In genomic region chr1:31736675-31737074, GRCh38 we compare ENCODE assay signal across 19 cellular contexts. TPM values are rescaled to one million over a fixed set of nuclear protein-coding genes. Genes with fewer than 3 reads are reported as not detected.
DNase-seq lines count a peak whose midpoint lies in the region; ATAC-seq and TF ChIP-seq lines count a peak whose summit lies in the region.
"Had no signal": no experiment of that assay in that cellular context is flagged by ENCODE, and none has a peak within 500 bp of the region (broad histone marks: within the 10 kb centered on the region; RNA-seq: fewer than 3 reads in every experiment).

No MANE protein-coding gene starts in this region.

- H3K9me3 Mint-ChIP-seq in activated CD4-positive, alpha-beta memory T cell treated with anti-CD3 and anti-CD28 coated beads for 36 hours, result no peaks in the 10 kb centered on the region
- H3K9me3 Mint-ChIP-seq in activated CD4-positive, alpha-beta memory T cell treated with anti-CD3 and anti-CD28 coated beads, Interleukin-2, amount 10 ng/mL, durations not matched to agents 7 days and 5 days, result no peaks in the 10 kb centered on the region
- H3K9me3 Mint-ChIP-seq in T-helper 2 cell treated with Interferon-gamma antibody and Interleukin-4, amounts not matched to agents 5 μg/mL and 100 μg/mL, for 36 hours, result no peaks in the 10 kb centered on the region
- H3K9me3 Mint-ChIP-seq: endodermal cell had no signal

- no peak for ATAC-seq in HG02885 (IDR thresholded peaks at IDR 0.05; ENCODE audit: poor library complexity, unreplicated experiment)
- ATAC-seq: SK-N-SH treated with all-trans-retinoic acid at 6 μM for 48 hours had no signal

- DNase-seq in activated CD4-positive, alpha-beta memory T cell treated with anti-CD3 and anti-CD28 coated beads for 36 hours, result peak; percentile 37
- no peak for DNase-seq in activated CD4-positive, alpha-beta memory T cell treated with anti-CD3 and anti-CD28 coated beads, Interleukin-2, amount 10 ng/mL, durations not matched to agents 7 days and 5 days
- peak; percentile 17 for DNase-seq in T-helper 2 cell treated with Interferon-gamma antibody and Interleukin-4, amounts not matched to agents 5 μg/mL and 100 μg/mL, for 36 hours (ENCODE audit: low spot score)
- DNase-seq in head of caudate nucleus (peak in 40 of 42 donors; percentile 28 to 90 (median 68)), vagina (ENCODE audit: extremely low spot score in 2 of 2) (no peak), GOT3 (lab: John Stamatoyannopoulos, UW) (no peak)
- DNase-seq in stimulated activated CD4-positive, alpha-beta T cell treated with anti-CD3 and anti-CD28 coated beads, TNF-alpha, amount 100 ng/mL, for 4 hours (ENCODE audit: low read depth in 3 of 3), result peak in 2 of 3 experiments; percentile 73 to 75
- DNase-seq: ACHN; DMS79; endodermal cell; HCEC 1CT; NCI-H187; NK-92 treated with Interleukin-12 subunit alpha and Interleukin-12 subunit beta, amount 100 ng/mL, for 24 hours; ovary had no signal

- no peak overlapping the region for H3K27ac Mint-ChIP-seq in activated CD4-positive, alpha-beta memory T cell treated with anti-CD3 and anti-CD28 coated beads for 36 hours
- no peak overlapping the region for H3K27ac Mint-ChIP-seq in activated CD4-positive, alpha-beta memory T cell treated with anti-CD3 and anti-CD28 coated beads, Interleukin-2, amount 10 ng/mL, durations not matched to agents 7 days and 5 days
- H3K27ac Mint-ChIP-seq in T-helper 2 cell treated with Interferon-gamma antibody and Interleukin-4, amounts not matched to agents 5 μg/mL and 100 μg/mL, for 36 hours, result no peak overlapping the region
- H3K27ac Mint-ChIP-seq: endodermal cell had no signal

- no peak for TF ChIP-seq POLR2A in vagina (IDR thresholded peaks at IDR 0.05)

- intact Hi-C loops in activated CD4-positive, alpha-beta memory T cell treated with anti-CD3 and anti-CD28 coated beads for 36 hours (cut with micrococcal nuclease), result no loop called here
- intact Hi-C loops in head of caudate nucleus (cut with DNase I) (no loop called here), vagina (cut with DNase I) (no loop called here)

- H3K36me3 ChIP-seq in vagina, result no peaks in the 10 kb centered on the region
- H3K36me3 ChIP-seq: adrenal gland, ovary, tibial nerve had no signal

- no peaks in the 10 kb centered on the region for H3K36me3 Mint-ChIP-seq in activated CD4-positive, alpha-beta memory T cell treated with anti-CD3 and anti-CD28 coated beads for 36 hours
- H3K36me3 Mint-ChIP-seq in activated CD4-positive, alpha-beta memory T cell treated with anti-CD3 and anti-CD28 coated beads, Interleukin-2, amount 10 ng/mL, durations not matched to agents 7 days and 5 days (ENCODE audit: low read depth), result no peaks in the 10 kb centered on the region
- H3K36me3 Mint-ChIP-seq in T-helper 2 cell treated with Interferon-gamma antibody and Interleukin-4, amounts not matched to agents 5 μg/mL and 100 μg/mL, for 36 hours (ENCODE audit: low read depth), result no peaks in the 10 kb centered on the region

- no peak overlapping the region for H3K27ac ChIP-seq in vagina
- H3K27ac ChIP-seq: adrenal gland, ovary had no signal

- no peaks in the 10 kb centered on the region for H3K27me3 ChIP-seq in vagina
- H3K27me3 ChIP-seq: adrenal gland, ovary, tibial nerve had no signal

- H3K9me3 ChIP-seq in vagina, result no peaks in the 10 kb centered on the region
- H3K9me3 ChIP-seq: adrenal gland, ovary, tibial nerve had no signal

- peaks cover 6% of the 10 kb centered on the region for H3K4me1 ChIP-seq in vagina
- H3K4me1 ChIP-seq: adrenal gland, tibial nerve had no signal

- H3K27me3 Mint-ChIP-seq in activated CD4-positive, alpha-beta memory T cell treated with anti-CD3 and anti-CD28 coated beads for 36 hours, result no peaks in the 10 kb centered on the region
- peaks cover 2% of the 10 kb centered on the region for H3K27me3 Mint-ChIP-seq in activated CD4-positive, alpha-beta memory T cell treated with anti-CD3 and anti-CD28 coated beads, Interleukin-2, amount 10 ng/mL, durations not matched to agents 7 days and 5 days
- no peaks in the 10 kb centered on the region for H3K27me3 Mint-ChIP-seq in T-helper 2 cell treated with Interferon-gamma antibody and Interleukin-4, amounts not matched to agents 5 μg/mL and 100 μg/mL, for 36 hours (ENCODE audit: low read depth)

- no peak overlapping the region for H3K4me3 ChIP-seq in vagina
- H3K4me3 ChIP-seq: adrenal gland, lung, ovary, tibial nerve had no signal

- CTCF ChIA-PET in activated CD4-positive, alpha-beta memory T cell treated with anti-CD3 and anti-CD28 coated beads for 36 hours (lab: Charles Lee), result interaction anchor here (1.1 to 3.0 kb wide), 2 partner anchors 9 to 11 kb away, joined by 3 to 13 read pairs; no protein-coding TSS in a partner anchor
- CTCF ChIA-PET in activated CD4-positive, alpha-beta memory T cell treated with anti-CD3 and anti-CD28 coated beads, Interleukin-2, amount 10 ng/mL, durations not matched to agents 7 days and 5 days (lab: Charles Lee), result no interaction called here

- no peak for TF ChIP-seq CTCF in vagina (IDR thresholded peaks at IDR 0.05)

- peaks cover 17% of the 10 kb centered on the region for H3K4me1 Mint-ChIP-seq in activated CD4-positive, alpha-beta memory T cell treated with anti-CD3 and anti-CD28 coated beads for 36 hours (ENCODE audit: low read depth)
- peaks cover 12% of the 10 kb centered on the region for H3K4me1 Mint-ChIP-seq in activated CD4-positive, alpha-beta memory T cell treated with anti-CD3 and anti-CD28 coated beads, Interleukin-2, amount 10 ng/mL, durations not matched to agents 7 days and 5 days
- H3K4me1 Mint-ChIP-seq in T-helper 2 cell treated with Interferon-gamma antibody and Interleukin-4, amounts not matched to agents 5 μg/mL and 100 μg/mL, for 36 hours (ENCODE audit: low read depth), result peaks cover 5% of the 10 kb centered on the region

- POLR2A ChIA-PET in activated CD4-positive, alpha-beta memory T cell treated with anti-CD3 and anti-CD28 coated beads for 36 hours (lab: Charles Lee), result no interaction called here
- POLR2A ChIA-PET in activated CD4-positive, alpha-beta memory T cell treated with anti-CD3 and anti-CD28 coated beads, Interleukin-2, amount 10 ng/mL, durations not matched to agents 7 days and 5 days (lab: Charles Lee), result no interaction called here

- no peak overlapping the region for H3K4me3 Mint-ChIP-seq in activated CD4-positive, alpha-beta memory T cell treated with anti-CD3 and anti-CD28 coated beads for 36 hours
- H3K4me3 Mint-ChIP-seq in activated CD4-positive, alpha-beta memory T cell treated with anti-CD3 and anti-CD28 coated beads, Interleukin-2, amount 10 ng/mL, durations not matched to agents 7 days and 5 days, result no peak overlapping the region
- H3K4me3 Mint-ChIP-seq in T-helper 2 cell treated with Interferon-gamma antibody and Interleukin-4, amounts not matched to agents 5 μg/mL and 100 μg/mL, for 36 hours, result no peak overlapping the region
- H3K4me3 Mint-ChIP-seq: endodermal cell had no signal

RNA-seq across cellular contexts. Expression of gene ADGRB2, which starts 27.5 kb away (rescaled TPM):
- total RNA-seq in activated CD4-positive, alpha-beta memory T cell treated with anti-CD3 and anti-CD28 coated beads for 36 hours, result 1 to 10 TPM; 1.6 to 1.7 TPM
- total RNA-seq in activated CD4-positive, alpha-beta memory T cell treated with anti-CD3 and anti-CD28 coated beads, Interleukin-2, amount 10 ng/mL, durations not matched to agents 7 days and 5 days, result under 1 TPM; 0.68 to 0.81 TPM
- 3.9 TPM for total RNA-seq in vagina

RNA-seq across cellular contexts. Expression of gene COL16A1, which starts 32.9 kb away (rescaled TPM):
- total RNA-seq in activated CD4-positive, alpha-beta memory T cell treated with anti-CD3 and anti-CD28 coated beads for 36 hours, result under 1 TPM; 0.12 to 0.45 TPM
- not detected for total RNA-seq in activated CD4-positive, alpha-beta memory T cell treated with anti-CD3 and anti-CD28 coated beads, Interleukin-2, amount 10 ng/mL, durations not matched to agents 7 days and 5 days
- total RNA-seq in vagina, result 82.3 TPM

Comparison
In these comparisons a context has a peak if more than half of its experiments do, and no peak if none do; other contexts are left out.
1. DNase-seq: peak in activated CD4-positive, alpha-beta memory T cell treated with anti-CD3 and anti-CD28 coated beads for 36 hours (single experiment), T-helper 2 cell treated with Interferon-gamma antibody and Interleukin-4, amounts not matched to agents 5 μg/mL and 100 μg/mL, for 36 hours (single experiment), head of caudate nucleus (40 of 42) and stimulated activated CD4-positive, alpha-beta T cell treated with anti-CD3 and anti-CD28 coated beads, TNF-alpha, amount 100 ng/mL, for 4 hours (2 of 3); none in activated CD4-positive, alpha-beta memory T cell treated with anti-CD3 and anti-CD28 coated beads, Interleukin-2, amount 10 ng/mL, durations not matched to agents 7 days and 5 days (single experiment), vagina (0 of 2) and GOT3 (single experiment).
2. RNA of gene COL16A1, which starts 32.9 kb away (total RNA-seq): 82.3 TPM in vagina (single experiment); 0.12 to 0.45 TPM in activated CD4-positive, alpha-beta memory T cell treated with anti-CD3 and anti-CD28 coated beads for 36 hours and not detected in activated CD4-positive, alpha-beta memory T cell treated with anti-CD3 and anti-CD28 coated beads, Interleukin-2, amount 10 ng/mL, durations not matched to agents 7 days and 5 days; every median in the first group is over 10 times any median in the second.